ENCODE assay signal across 8 cellular contexts in the genomic region with DNA sequence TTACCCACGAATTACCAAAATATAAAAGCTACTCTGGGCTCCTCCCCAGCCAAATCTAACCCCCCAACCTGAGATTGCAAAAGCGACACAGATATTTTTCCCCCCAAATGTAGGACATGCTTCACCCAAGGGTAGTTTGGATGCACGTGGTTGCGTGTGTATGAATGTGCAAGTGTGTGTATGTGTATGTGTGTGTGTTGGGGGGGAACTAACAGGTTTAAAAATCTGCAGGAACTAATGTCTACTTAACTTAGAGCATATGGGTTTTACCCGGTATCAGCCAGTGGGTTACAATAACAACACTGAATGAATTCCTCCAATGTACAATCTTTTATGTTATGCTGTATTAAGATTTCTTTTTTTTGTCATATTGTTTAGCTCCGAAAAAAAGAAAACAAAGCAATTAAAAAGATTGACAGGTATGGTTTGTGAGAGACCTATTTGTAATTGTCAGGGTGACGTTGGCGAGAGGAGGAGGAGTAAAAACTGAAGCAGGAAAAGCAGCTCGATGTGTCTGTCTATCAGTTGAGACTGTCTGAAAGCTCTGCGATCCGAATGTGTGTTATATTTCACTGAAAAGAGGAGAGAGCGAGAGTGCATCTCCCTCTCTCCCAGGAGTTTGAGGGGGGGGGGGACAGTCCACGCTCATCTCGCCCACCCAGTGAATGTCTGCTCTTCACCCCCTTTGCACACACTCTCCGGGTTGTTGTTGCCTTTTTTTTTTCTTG. TPM values are rescaled to one million over a fixed set of nuclear protein-coding genes. Genes with fewer than 3 reads are reported as not detected.
DNase-seq lines count a peak whose midpoint lies in the region; ATAC-seq and TF ChIP-seq lines count a peak whose summit lies in the region.

A gene with protein sequence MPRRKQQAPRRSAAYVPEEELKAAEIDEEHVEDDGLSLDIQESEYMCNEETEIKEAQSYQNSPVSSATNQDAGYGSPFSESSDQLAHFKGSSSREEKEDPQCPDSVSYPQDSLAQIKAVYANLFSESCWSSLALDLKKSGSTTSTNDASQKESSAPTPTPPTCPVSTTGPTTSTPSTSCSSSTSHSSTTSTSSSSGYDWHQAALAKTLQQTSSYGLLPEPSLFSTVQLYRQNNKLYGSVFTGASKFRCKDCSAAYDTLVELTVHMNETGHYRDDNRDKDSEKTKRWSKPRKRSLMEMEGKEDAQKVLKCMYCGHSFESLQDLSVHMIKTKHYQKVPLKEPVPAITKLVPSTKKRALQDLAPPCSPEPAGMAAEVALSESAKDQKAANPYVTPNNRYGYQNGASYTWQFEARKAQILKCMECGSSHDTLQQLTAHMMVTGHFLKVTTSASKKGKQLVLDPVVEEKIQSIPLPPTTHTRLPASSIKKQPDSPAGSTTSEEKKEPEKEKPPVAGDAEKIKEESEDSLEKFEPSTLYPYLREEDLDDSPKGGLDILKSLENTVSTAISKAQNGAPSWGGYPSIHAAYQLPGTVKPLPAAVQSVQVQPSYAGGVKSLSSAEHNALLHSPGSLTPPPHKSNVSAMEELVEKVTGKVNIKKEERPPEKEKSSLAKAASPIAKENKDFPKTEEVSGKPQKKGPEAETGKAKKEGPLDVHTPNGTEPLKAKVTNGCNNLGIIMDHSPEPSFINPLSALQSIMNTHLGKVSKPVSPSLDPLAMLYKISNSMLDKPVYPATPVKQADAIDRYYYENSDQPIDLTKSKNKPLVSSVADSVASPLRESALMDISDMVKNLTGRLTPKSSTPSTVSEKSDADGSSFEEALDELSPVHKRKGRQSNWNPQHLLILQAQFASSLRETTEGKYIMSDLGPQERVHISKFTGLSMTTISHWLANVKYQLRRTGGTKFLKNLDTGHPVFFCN (N-terminal part only) (plus strand): TSS at position 524 of the 728 bp plus-strand sequence. CDS start 1,080 bp downstream, outside the sequence.

- H3K27ac ChIP-seq in WERI-Rb-1: peak within 1 kb of the TSS; percentile 97
- peak within 1 kb of the TSS; percentile 99 for H3K27ac ChIP-seq in colonic mucosa

- TF ChIP-seq CTCF in BJ (IDR thresholded peaks at IDR 0.05; ENCODE audit: insufficient read depth, low read depth, low read length): no peak
- no peak for TF ChIP-seq CTCF in WERI-Rb-1 (IDR thresholded peaks at IDR 0.05; ENCODE audit: low read depth, low read length)
- TF ChIP-seq CTCF in colonic mucosa (IDR thresholded peaks at IDR 0.05): no peak

- H3K27me3 ChIP-seq in BJ (ENCODE audit: control insufficient read depth, insufficient read depth, low read length) (no peaks in the 10 kb centered on the region), WERI-Rb-1 (ENCODE audit: insufficient read depth, low read depth, severe bottlenecking) (no peaks in the 10 kb centered on the region), colonic mucosa (no peaks in the 10 kb centered on the region)

- H3K4me1 ChIP-seq in colonic mucosa: peaks cover 28% of the 10 kb centered on the region

- DNase-seq in BJ (ENCODE audit: low read depth): peak; percentile 76
- DNase-seq in NCI-H226: peak; percentile 57
- DNase-seq in WERI-Rb-1: peak; percentile 58
- peak; percentile 91 for DNase-seq in colonic mucosa
- DNase-seq in kidney glomerular epithelial cell (lab: John Stamatoyannopoulos, UW): peak; percentile 89
- DNase-seq in stimulated activated CD4-positive, alpha-beta T cell treated with anti-CD3 and anti-CD28 coated beads, Interleukin-15, amount 100 ng/mL, for 24 hours: peak; percentile 67

- peak within 1 kb of the TSS; percentile 88 to 97 for H3K9ac ChIP-seq in colonic mucosa (ENCODE audit: low read depth in 2 of 2, low read length in 2 of 2)

- peak within 1 kb of the TSS; percentile 68 for H3K4me3 ChIP-seq in BJ (ENCODE audit: low read depth, low read length)
- peak within 1 kb of the TSS; percentile 87 for H3K4me3 ChIP-seq in WERI-Rb-1 (ENCODE audit: low read depth, low read length)
- peak within 1 kb of the TSS; percentile 87 for H3K4me3 ChIP-seq in colonic mucosa

- H3K36me3 ChIP-seq in BJ (ENCODE audit: control insufficient read depth, insufficient read depth, low read length) (peaks cover 4% of the 10 kb centered on the region), WERI-Rb-1 (no peaks in the 10 kb centered on the region), colonic mucosa (no peaks in the 10 kb centered on the region)

- peak; percentile 34 for ATAC-seq in GM19043 (IDR thresholded peaks at IDR 0.05; ENCODE audit: low read depth, unreplicated experiment)
- ATAC-seq in HG03354 (IDR thresholded peaks at IDR 0.05; ENCODE audit: poor library complexity, severe bottlenecking, unreplicated experiment): peak; percentile 41

- intact Hi-C loops in colonic mucosa (cut with DNase I): no loop called here

- H3K9me3 ChIP-seq in WERI-Rb-1 (ENCODE audit: severe bottlenecking) (no peaks in the 10 kb centered on the region), colonic mucosa (no peaks in the 10 kb centered on the region)

- POLR2A ChIA-PET in BJ (lab: Charles Lee): interaction anchor here (0.6 to 1.0 kb wide), 3 partner anchors 15 to 338 kb away, joined by 3 to 18 read pairs (median 5); no protein-coding TSS in a partner anchor

- CTCF ChIA-PET in BJ (lab: Yijun Ruan, JAX): interaction anchor here (0.7 to 1.4 kb wide), 5 partner anchors 9 to 517 kb away, joined by 3 to 5 read pairs (median 3); no protein-coding TSS in a partner anchor

RNA-seq across cellular contexts. Expression of the gene that starts here (rescaled TPM):
- polyA plus RNA-seq in BJ (2011; rRNA removed): 19.3 and 23.9 TPM in 2 replicates
- polyA minus RNA-seq in BJ (2011; rRNA and poly(A)+ RNA removed): 29.9 and 37.0 TPM in 2 replicates
- 10 to 100 TPM; 16.6 to 34.3 TPM for total RNA-seq in colonic mucosa

Comparison
In these comparisons a context has a peak if more than half of its experiments do, and no peak if none do; other contexts are left out.
1. Peak in every context shown above with its lines: DNase-seq, ATAC-seq, H3K4me3 ChIP-seq and H3K27ac ChIP-seq.